ENCODE assay signal across 9 cellular contexts in the genomic region with DNA sequence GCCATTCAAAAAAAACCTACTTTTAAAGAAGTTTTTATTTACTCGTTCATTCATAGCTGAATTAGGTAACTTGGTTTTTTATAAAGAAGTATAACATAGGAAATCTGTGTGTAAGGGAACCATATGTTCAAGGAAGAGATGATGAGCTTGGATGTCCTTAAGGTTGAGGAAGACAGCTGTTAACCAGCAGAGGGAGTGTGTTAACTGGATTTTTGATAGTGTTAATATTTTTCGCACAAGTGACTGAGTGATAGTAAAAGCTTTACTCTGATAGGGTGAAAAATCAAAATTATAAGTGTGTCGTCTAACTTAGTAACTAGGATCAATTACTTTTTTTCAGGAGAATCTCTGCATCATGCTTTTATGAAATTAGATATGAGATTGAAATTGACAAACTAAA.
DNase-seq lines count a peak whose midpoint lies in the region; ATAC-seq and TF ChIP-seq lines count a peak whose summit lies in the region.
"Had no signal": no experiment of that assay in that cellular context is flagged by ENCODE, and none has a peak within 500 bp of the region (broad histone marks: within the 10 kb centered on the region; RNA-seq: fewer than 3 reads in every experiment).

No MANE protein-coding gene starts in this region.

- no peaks in the 10 kb centered on the region for H3F3A ChIP-seq in SK-N-SH (replicated peaks; ENCODE audit: insufficient read depth)

- intact Hi-C loops in transverse colon (cut with DNase I; ENCODE audit: low total_unique reads) = no loop called here

- no peaks in the 10 kb centered on the region for H3K27me3 ChIP-seq in SK-N-SH (ENCODE audit: insufficient read depth)
- H3K27me3 ChIP-seq in OCI-LY3 (ENCODE audit: low read depth, low read length) = no peaks in the 10 kb centered on the region
- H3K27me3 ChIP-seq in transverse colon = no peaks in the 10 kb centered on the region

- H3K9me3 ChIP-seq in SK-N-SH (no peaks in the 10 kb centered on the region), OCI-LY3 (ENCODE audit: insufficient read depth, low read length) (no peaks in the 10 kb centered on the region), transverse colon (no peaks in the 10 kb centered on the region)

- H3K9ac ChIP-seq in SK-N-SH (no peak overlapping the region), OCI-LY3 (ENCODE audit: low read length) (no peak overlapping the region)

- ATAC-seq in SK-N-SH treated with all-trans-retinoic acid at 6 μM for 48 hours (no peak), GM21528 (IDR thresholded peaks at IDR 0.05; ENCODE audit: low FRiP score, unreplicated experiment) (no peak)

- no peak overlapping the region for H2AFZ ChIP-seq in SK-N-SH (ENCODE audit: low read depth)
- H2AFZ ChIP-seq in OCI-LY3 (ENCODE audit: low read depth, low read length) = no peak overlapping the region

- H3K4me2 ChIP-seq in SK-N-SH (no peak overlapping the region), OCI-LY3 (ENCODE audit: low read length) (no peak overlapping the region)

- no peaks in the 10 kb centered on the region for H3K36me3 ChIP-seq in SK-N-SH (replicated peaks in 1 of 2; ENCODE audit: control insufficient read depth in 1 of 2, insufficient read depth in 2 of 2, low read length in 1 of 2)
- no peaks in the 10 kb centered on the region for H3K36me3 ChIP-seq in OCI-LY3 (replicated peaks; ENCODE audit: low read depth, low read length)
- H3K36me3 ChIP-seq in transverse colon = no peaks in the 10 kb centered on the region

- in situ Hi-C loops in transverse colon (cut with MboI; ENCODE audit: low pct_ligation_motif_present in 1 of 4, low pct_unique_long_range_greater_than_20kb in 1 of 4, low sequenced_read_pairs in 3 of 4) = no loop called here

- H4K20me1 ChIP-seq in SK-N-SH (ENCODE audit: insufficient read depth) (no peaks in the 10 kb centered on the region), OCI-LY3 (ENCODE audit: insufficient read depth, low read length) (no peaks in the 10 kb centered on the region)

- H3K27ac ChIP-seq in SK-N-SH (ENCODE audit: low read depth in 2 of 2, low read length in 1 of 2) = no peak overlapping the region
- H3K27ac ChIP-seq in OCI-LY3 (ENCODE audit: low read length) = no peak overlapping the region
- H3K27ac ChIP-seq in transverse colon = no peak overlapping the region

- DNase-seq in SK-N-SH = peak; percentile 29
- peak; percentile 12 for DNase-seq in fibroblast of mammary gland (ENCODE audit: low read depth)
- DNase-seq in transverse colon = no peak
- DNase-seq in germinal center (ENCODE audit: low spot score) = no peak
- DNase-seq in epidermal melanocyte (ENCODE audit: insufficient read length, low spot score) = no peak
- DNase-seq: T1000 had no signal

- POLR2A ChIA-PET in SK-N-SH (lab: Yijun Ruan, JAX) = no interaction called here

- 31% methylated on average over 3 of the region's 3 CpGs for WGBS in SK-N-SH (ENCODE audit: low lambda C conversion rate)
- 35 to 36% methylated on average over 3 of the region's 3 CpGs for WGBS in transverse colon (ENCODE audit: low coverage in 1 of 2), 2 donors

- TF ChIP-seq EP300 in SK-N-SH (IDR thresholded peaks at IDR 0.05; ENCODE audit: borderline replicate concordance in 1 of 2, low read depth in 1 of 2, low read length in 1 of 2) (no peak), transverse colon (IDR thresholded peaks at IDR 0.05; ENCODE audit: low read depth) (no peak)

- H3K4me3 ChIP-seq in SK-N-SH (ENCODE audit: low read depth in 2 of 2, low read length in 1 of 2) (no peak overlapping the region), OCI-LY3 (ENCODE audit: low read length) (no peak overlapping the region), fibroblast of mammary gland (ENCODE audit: control insufficient read depth, low read depth, low read length) (no peak overlapping the region), transverse colon (no peak overlapping the region)

- TF ChIP-seq POLR2A in transverse colon (IDR thresholded peaks at IDR 0.05) = no peak

- CTCF ChIA-PET in SK-N-SH (lab: Yijun Ruan, JAX) = interaction anchor here (0.9 to 1.6 kb wide), 10 partner anchors 9 to 998 kb away, joined by 3 to 9 read pairs (median 4); no protein-coding TSS in a partner anchor

- TF ChIP-seq RAD21 in SK-N-SH (IDR thresholded peaks at IDR 0.05; ENCODE audit: low read length) = peak; percentile 71

- TF ChIP-seq CTCF in SK-N-SH (IDR thresholded peaks at IDR 0.05) = peak; percentile 51
- peak; percentile 24; the same call in 1 of the 2 replicates for TF ChIP-seq CTCF in OCI-LY3 (IDR thresholded peaks at IDR 0.05; ENCODE audit: low read depth, low read length)
- TF ChIP-seq CTCF in fibroblast of mammary gland (conservative IDR thresholded peaks at IDR 0.05; ENCODE audit: control insufficient read depth, insufficient read depth, low read depth, low read length) = peak; percentile 36
- TF ChIP-seq CTCF in transverse colon (IDR thresholded peaks at IDR 0.05) = peak in 4 of 5 experiments; percentile 25 to 31 (median 26)

- H3K4me1 ChIP-seq in SK-N-SH (ENCODE audit: control insufficient read depth in 1 of 2, insufficient read depth in 2 of 2, low read depth in 1 of 2, low read length in 1 of 2) = no peaks in the 10 kb centered on the region
- H3K4me1 ChIP-seq in OCI-LY3 (ENCODE audit: low read length) = no peaks in the 10 kb centered on the region
- H3K4me1 ChIP-seq in transverse colon = no peaks in the 10 kb centered on the region

- H3K9me2 ChIP-seq in SK-N-SH = no peaks in the 10 kb centered on the region

- H3K79me2 ChIP-seq in SK-N-SH (ENCODE audit: insufficient read depth) (no peaks in the 10 kb centered on the region), OCI-LY3 (ENCODE audit: low read length) (no peaks in the 10 kb centered on the region)

TF ChIP-seq in SK-N-SH, 30 proteins besides CTCF, POLR2A, EP300 and RAD21:
- TF ChIP-seq CHD2 (IDR thresholded peaks at IDR 0.05; ENCODE audit: low read length, partially characterized antibody) = no peak
- peak; percentile 41; the same call in 1 of the 2 replicates for TF ChIP-seq SMC3 (IDR thresholded peaks at IDR 0.05; ENCODE audit: low read depth, low read length)
TF ChIP-seq in SK-N-SH: peak in this region for 1.

TF ChIP-seq in SK-N-SH treated with all-trans-retinoic acid at 6 μM for 48 hours, 23 proteins besides CTCF, POLR2A, EP300 and RAD21:
- TF ChIP-seq ARNTL (CRISPR knock-in tag; IDR thresholded peaks at IDR 0.05; ENCODE audit: borderline replicate concordance, low read depth) = no peak

Comparison
In these comparisons a context has a peak if more than half of its experiments do, and no peak if none do; other contexts are left out.
1. DNase-seq: peak in SK-N-SH (single experiment) and fibroblast of mammary gland (single experiment); none in transverse colon (single experiment), germinal center (single experiment) and epidermal melanocyte (single experiment).
2. Peak in every context shown above with its lines, with median percentiles within 50 percentile points of each other: CTCF ChIP-seq.